ENCODE assay signal across 1 cellular context in the genomic region with DNA sequence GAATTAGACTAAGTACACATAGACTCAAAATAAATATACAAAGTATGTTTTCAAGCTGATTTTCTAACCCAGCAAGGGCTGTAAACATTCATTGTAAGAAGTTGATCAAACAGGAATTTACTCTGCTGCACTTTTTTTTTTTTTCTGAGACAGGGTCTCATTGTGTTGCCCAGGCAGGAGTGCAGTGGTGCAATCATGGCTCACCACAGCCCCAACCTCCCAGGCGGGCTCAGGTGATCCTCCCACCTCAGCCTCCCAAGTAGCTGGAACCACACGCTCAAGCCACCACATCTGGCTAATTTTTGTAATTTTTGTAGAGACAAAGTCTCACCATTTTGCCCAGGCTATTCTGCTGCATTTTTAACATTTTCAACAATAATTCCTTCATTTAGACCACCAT.
TF ChIP-seq lines count a peak whose summit lies in the region.

No MANE protein-coding gene starts in this region.

TF ChIP-seq in HepG2, 621 proteins besides CTCF, POLR2A, EP300 and RAD21 (continued from another document and continues in another):
- TF ChIP-seq, protein P1, sequence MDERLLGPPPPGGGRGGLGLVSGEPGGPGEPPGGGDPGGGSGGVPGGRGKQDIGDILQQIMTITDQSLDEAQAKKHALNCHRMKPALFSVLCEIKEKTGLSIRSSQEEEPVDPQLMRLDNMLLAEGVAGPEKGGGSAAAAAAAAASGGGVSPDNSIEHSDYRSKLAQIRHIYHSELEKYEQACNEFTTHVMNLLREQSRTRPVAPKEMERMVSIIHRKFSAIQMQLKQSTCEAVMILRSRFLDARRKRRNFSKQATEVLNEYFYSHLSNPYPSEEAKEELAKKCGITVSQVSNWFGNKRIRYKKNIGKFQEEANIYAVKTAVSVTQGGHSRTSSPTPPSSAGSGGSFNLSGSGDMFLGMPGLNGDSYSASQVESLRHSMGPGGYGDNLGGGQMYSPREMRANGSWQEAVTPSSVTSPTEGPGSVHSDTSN (CRISPR knock-in tag; IDR thresholded peaks at IDR 0.05), result no peak
- TF ChIP-seq GABPB1 (CRISPR knock-in tag; IDR thresholded peaks at IDR 0.05) (no peak), ZNF101 (CRISPR knock-in tag; IDR thresholded peaks at IDR 0.05; ENCODE audit: borderline replicate concordance, low read depth) (no peak), CREM (IDR thresholded peaks at IDR 0.05) (no peak), CREM (CRISPR knock-in tag; IDR thresholded peaks at IDR 0.05) (no peak), PRMT3 (CRISPR knock-in tag; IDR thresholded peaks at IDR 0.05; ENCODE audit: borderline replicate concordance, low read depth) (no peak), ZFP62 (CRISPR knock-in tag; IDR thresholded peaks at IDR 0.05) (no peak), POLR2AphosphoS5 (IDR thresholded peaks at IDR 0.05; ENCODE audit: low read depth, low read length) (no peak), MEIS1 (CRISPR knock-in tag; IDR thresholded peaks at IDR 0.05; ENCODE audit: borderline replicate concordance) (no peak), ISL2 (CRISPR knock-in tag; IDR thresholded peaks at IDR 0.05) (no peak), ZNF460 (CRISPR knock-in tag; IDR thresholded peaks at IDR 0.05; ENCODE audit: borderline replicate concordance) (peak; percentile 24; the same call in 1 of the 2 replicates), ZNF605 (CRISPR knock-in tag; IDR thresholded peaks at IDR 0.05) (no peak), ZNF891 (CRISPR knock-in tag; IDR thresholded peaks at IDR 0.05) (no peak), KDM1A (CRISPR knock-in tag; IDR thresholded peaks at IDR 0.05) (0 out of 2 replicates have a peak, but pooled peaks have one; percentile 46), SIX1 (CRISPR knock-in tag; IDR thresholded peaks at IDR 0.05; ENCODE audit: borderline replicate concordance) (no peak), PLRG1 (conservative IDR thresholded peaks at IDR 0.05) (no peak), ASH2L (IDR thresholded peaks at IDR 0.05; ENCODE audit: insufficient read length, low read depth, low read length) (no peak), SNAI1 (CRISPR knock-in tag; IDR thresholded peaks at IDR 0.05; ENCODE audit: borderline replicate concordance) (no peak), ZNF10 (CRISPR knock-in tag; IDR thresholded peaks at IDR 0.05; ENCODE audit: borderline replicate concordance, low read depth) (no peak), ZBTB20 (CRISPR knock-in tag; IDR thresholded peaks at IDR 0.05; ENCODE audit: borderline replicate concordance, low read depth) (no peak), MBNL3 (CRISPR knock-in tag; conservative IDR thresholded peaks at IDR 0.05) (no peak), BRCA1 (CRISPR knock-in tag; IDR thresholded peaks at IDR 0.05) (no peak), ZNF501 (CRISPR knock-in tag; IDR thresholded peaks at IDR 0.05) (no peak), ZNF749 (CRISPR knock-in tag; IDR thresholded peaks at IDR 0.05; ENCODE audit: borderline replicate concordance) (no peak), RBM39 (IDR thresholded peaks at IDR 0.05; ENCODE audit: low read depth, low read length, poor library complexity, severe bottlenecking) (no peak), ATF7 (IDR thresholded peaks at IDR 0.05) (no peak), ATF7 (CRISPR knock-in tag; IDR thresholded peaks at IDR 0.05) (no peak), ZNF703 (CRISPR knock-in tag; IDR thresholded peaks at IDR 0.05; ENCODE audit: borderline replicate concordance) (no peak)
- TF ChIP-seq, protein P2, sequence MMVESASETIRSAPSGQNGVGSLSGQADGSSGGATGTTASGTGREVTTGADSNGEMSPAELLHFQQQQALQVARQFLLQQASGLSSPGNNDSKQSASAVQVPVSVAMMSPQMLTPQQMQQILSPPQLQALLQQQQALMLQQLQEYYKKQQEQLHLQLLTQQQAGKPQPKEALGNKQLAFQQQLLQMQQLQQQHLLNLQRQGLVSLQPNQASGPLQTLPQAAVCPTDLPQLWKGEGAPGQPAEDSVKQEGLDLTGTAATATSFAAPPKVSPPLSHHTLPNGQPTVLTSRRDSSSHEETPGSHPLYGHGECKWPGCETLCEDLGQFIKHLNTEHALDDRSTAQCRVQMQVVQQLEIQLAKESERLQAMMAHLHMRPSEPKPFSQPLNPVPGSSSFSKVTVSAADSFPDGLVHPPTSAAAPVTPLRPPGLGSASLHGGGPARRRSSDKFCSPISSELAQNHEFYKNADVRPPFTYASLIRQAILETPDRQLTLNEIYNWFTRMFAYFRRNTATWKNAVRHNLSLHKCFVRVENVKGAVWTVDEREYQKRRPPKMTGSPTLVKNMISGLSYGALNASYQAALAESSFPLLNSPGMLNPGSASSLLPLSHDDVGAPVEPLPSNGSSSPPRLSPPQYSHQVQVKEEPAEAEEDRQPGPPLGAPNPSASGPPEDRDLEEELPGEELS (CRISPR knock-in tag; IDR thresholded peaks at IDR 0.05), result peak; percentile 61; the same call in 1 of the 2 replicates
- TF ChIP-seq, protein P3, sequence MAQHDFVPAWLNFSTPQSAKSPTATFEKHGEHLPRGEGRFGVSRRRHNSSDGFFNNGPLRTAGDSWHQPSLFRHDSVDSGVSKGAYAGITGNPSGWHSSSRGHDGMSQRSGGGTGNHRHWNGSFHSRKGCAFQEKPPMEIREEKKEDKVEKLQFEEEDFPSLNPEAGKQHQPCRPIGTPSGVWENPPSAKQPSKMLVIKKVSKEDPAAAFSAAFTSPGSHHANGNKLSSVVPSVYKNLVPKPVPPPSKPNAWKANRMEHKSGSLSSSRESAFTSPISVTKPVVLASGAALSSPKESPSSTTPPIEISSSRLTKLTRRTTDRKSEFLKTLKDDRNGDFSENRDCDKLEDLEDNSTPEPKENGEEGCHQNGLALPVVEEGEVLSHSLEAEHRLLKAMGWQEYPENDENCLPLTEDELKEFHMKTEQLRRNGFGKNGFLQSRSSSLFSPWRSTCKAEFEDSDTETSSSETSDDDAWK (CRISPR knock-in tag; IDR thresholded peaks at IDR 0.05), result no peak
- TF ChIP-seq, protein P4, sequence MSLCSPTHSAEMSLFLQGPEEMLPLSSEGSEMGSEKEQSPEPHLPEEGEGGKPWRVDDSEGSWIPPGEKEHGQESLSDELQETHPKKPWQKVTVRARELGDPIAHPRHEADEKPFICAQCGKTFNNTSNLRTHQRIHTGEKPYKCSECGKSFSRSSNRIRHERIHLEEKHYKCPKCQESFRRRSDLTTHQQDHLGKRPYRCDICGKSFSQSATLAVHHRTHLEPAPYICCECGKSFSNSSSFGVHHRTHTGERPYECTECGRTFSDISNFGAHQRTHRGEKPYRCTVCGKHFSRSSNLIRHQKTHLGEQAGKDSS (CRISPR knock-in tag; IDR thresholded peaks at IDR 0.05; ENCODE audit: borderline replicate concordance, low read depth), result no peak
- TF ChIP-seq, protein P5, sequence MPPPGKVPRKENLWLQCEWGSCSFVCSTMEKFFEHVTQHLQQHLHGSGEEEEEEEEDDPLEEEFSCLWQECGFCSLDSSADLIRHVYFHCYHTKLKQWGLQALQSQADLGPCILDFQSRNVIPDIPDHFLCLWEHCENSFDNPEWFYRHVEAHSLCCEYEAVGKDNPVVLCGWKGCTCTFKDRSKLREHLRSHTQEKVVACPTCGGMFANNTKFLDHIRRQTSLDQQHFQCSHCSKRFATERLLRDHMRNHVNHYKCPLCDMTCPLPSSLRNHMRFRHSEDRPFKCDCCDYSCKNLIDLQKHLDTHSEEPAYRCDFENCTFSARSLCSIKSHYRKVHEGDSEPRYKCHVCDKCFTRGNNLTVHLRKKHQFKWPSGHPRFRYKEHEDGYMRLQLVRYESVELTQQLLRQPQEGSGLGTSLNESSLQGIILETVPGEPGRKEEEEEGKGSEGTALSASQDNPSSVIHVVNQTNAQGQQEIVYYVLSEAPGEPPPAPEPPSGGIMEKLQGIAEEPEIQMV (CRISPR knock-in tag; IDR thresholded peaks at IDR 0.05; ENCODE audit: low read depth), result no peak
- TF ChIP-seq, protein P6, sequence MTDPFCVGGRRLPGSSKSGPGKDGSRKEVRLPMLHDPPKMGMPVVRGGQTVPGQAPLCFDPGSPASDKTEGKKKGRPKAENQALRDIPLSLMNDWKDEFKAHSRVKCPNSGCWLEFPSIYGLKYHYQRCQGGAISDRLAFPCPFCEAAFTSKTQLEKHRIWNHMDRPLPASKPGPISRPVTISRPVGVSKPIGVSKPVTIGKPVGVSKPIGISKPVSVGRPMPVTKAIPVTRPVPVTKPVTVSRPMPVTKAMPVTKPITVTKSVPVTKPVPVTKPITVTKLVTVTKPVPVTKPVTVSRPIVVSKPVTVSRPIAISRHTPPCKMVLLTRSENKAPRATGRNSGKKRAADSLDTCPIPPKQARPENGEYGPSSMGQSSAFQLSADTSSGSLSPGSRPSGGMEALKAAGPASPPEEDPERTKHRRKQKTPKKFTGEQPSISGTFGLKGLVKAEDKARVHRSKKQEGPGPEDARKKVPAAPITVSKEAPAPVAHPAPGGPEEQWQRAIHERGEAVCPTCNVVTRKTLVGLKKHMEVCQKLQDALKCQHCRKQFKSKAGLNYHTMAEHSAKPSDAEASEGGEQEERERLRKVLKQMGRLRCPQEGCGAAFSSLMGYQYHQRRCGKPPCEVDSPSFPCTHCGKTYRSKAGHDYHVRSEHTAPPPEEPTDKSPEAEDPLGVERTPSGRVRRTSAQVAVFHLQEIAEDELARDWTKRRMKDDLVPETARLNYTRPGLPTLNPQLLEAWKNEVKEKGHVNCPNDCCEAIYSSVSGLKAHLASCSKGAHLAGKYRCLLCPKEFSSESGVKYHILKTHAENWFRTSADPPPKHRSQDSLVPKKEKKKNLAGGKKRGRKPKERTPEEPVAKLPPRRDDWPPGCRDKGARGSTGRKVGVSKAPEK (CRISPR knock-in tag; IDR thresholded peaks at IDR 0.05; ENCODE audit: borderline replicate concordance), result no peak
- TF ChIP-seq, protein P7, sequence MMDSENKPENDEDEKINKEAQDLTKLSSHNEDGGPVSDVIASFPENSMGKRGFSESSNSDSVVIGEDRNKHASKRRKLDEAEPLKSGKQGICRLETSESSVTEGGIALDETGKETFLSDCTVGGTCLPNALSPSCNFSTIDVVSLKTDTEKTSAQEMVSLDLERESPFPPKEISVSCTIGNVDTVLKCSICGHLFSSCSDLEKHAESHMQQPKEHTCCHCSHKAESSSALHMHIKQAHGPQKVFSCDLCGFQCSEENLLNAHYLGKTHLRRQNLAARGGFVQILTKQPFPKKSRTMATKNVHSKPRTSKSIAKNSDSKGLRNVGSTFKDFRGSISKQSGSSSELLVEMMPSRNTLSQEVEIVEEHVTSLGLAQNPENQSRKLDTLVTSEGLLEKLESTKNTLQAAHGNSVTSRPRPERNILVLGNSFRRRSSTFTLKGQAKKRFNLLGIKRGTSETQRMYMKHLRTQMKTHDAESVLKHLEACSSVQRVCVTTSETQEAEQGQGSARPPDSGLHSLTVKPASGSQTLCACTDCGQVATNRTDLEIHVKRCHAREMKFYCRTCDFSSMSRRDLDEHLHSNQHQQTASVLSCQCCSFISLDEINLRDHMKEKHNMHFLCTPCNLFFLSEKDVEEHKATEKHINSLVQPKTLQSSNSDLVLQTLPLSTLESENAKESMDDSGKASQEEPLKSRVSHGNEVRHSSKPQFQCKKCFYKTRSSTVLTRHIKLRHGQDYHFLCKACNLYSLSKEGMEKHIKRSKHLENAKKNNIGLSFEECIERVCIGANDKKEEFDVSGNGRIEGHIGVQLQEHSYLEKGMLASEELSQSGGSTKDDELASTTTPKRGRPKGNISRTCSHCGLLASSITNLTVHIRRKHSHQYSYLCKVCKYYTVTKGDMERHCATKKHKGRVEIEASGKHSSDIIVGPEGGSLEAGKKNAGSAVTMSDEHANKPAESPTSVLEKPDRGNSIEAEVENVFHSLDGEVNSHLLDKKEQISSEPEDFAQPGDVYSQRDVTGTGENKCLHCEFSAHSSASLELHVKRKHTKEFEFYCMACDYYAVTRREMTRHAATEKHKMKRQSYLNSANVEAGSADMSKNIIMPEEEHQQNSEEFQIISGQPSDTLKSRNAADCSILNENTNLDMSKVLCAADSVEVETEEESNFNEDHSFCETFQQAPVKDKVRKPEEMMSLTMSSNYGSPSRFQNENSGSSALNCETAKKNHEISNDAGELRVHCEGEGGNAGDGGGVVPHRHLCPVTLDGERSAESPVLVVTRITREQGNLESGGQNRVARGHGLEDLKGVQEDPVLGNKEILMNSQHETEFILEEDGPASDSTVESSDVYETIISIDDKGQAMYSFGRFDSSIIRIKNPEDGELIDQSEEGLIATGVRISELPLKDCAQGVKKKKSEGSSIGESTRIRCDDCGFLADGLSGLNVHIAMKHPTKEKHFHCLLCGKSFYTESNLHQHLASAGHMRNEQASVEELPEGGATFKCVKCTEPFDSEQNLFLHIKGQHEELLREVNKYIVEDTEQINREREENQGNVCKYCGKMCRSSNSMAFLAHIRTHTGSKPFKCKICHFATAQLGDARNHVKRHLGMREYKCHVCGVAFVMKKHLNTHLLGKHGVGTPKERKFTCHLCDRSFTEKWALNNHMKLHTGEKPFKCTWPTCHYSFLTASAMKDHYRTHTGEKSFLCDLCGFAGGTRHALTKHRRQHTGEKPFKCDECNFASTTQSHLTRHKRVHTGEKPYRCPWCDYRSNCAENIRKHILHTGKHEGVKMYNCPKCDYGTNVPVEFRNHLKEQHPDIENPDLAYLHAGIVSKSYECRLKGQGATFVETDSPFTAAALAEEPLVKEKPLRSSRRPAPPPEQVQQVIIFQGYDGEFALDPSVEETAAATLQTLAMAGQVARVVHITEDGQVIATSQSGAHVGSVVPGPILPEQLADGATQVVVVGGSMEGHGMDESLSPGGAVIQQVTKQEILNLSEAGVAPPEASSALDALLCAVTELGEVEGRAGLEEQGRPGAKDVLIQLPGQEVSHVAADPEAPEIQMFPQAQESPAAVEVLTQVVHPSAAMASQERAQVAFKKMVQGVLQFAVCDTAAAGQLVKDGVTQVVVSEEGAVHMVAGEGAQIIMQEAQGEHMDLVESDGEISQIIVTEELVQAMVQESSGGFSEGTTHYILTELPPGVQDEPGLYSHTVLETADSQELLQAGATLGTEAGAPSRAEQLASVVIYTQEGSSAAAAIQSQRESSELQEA (CRISPR knock-in tag; IDR thresholded peaks at IDR 0.05; ENCODE audit: not compliant biosample characterization), result no peak
- TF ChIP-seq, protein P8, sequence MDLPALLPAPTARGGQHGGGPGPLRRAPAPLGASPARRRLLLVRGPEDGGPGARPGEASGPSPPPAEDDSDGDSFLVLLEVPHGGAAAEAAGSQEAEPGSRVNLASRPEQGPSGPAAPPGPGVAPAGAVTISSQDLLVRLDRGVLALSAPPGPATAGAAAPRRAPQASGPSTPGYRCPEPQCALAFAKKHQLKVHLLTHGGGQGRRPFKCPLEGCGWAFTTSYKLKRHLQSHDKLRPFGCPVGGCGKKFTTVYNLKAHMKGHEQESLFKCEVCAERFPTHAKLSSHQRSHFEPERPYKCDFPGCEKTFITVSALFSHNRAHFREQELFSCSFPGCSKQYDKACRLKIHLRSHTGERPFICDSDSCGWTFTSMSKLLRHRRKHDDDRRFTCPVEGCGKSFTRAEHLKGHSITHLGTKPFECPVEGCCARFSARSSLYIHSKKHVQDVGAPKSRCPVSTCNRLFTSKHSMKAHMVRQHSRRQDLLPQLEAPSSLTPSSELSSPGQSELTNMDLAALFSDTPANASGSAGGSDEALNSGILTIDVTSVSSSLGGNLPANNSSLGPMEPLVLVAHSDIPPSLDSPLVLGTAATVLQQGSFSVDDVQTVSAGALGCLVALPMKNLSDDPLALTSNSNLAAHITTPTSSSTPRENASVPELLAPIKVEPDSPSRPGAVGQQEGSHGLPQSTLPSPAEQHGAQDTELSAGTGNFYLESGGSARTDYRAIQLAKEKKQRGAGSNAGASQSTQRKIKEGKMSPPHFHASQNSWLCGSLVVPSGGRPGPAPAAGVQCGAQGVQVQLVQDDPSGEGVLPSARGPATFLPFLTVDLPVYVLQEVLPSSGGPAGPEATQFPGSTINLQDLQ (CRISPR knock-in tag; IDR thresholded peaks at IDR 0.05), result no peak
